Comparison of ENCODE assay signal across 12 cellular contexts in genomic region chr16:66580605-66581209, GRCh38. TPM values are rescaled to one million over a fixed set of nuclear protein-coding genes. Genes with fewer than 3 reads are reported as not detected.
DNase-seq lines count a peak whose midpoint lies in the region; ATAC-seq and TF ChIP-seq lines count a peak whose summit lies in the region.
"Had no signal": no experiment of that assay in that cellular context is flagged by ENCODE, and none has a peak within 500 bp of the region (broad histone marks: within the 10 kb centered on the region; RNA-seq: fewer than 3 reads in every experiment).

No MANE protein-coding gene starts in this region.

- POLR2A ChIA-PET in HEK293T (lab: Yijun Ruan, JAX) = interaction anchor here (1.1 to 1.4 kb wide), 2 partner anchors 28 to 32 kb away, joined by 3 read pairs; partner anchors contain the start of gene CKLF
- POLR2A ChIA-PET in activated CD8-positive, alpha-beta T cell treated with anti-CD3 and anti-CD28 coated beads, Interleukin-2, amount 10 ng/mL, durations not matched to agents 7 days and 5 days (lab: Charles Lee) = no interaction called here

- H3K4me1 Mint-ChIP-seq in activated CD8-positive, alpha-beta T cell treated with anti-CD3 and anti-CD28 coated beads, Interleukin-2, amount 10 ng/mL, durations not matched to agents 7 days and 5 days (ENCODE audit: low read depth) = peaks cover 18% of the 10 kb centered on the region

- H3K4me3 ChIP-seq in AG09309 (ENCODE audit: control insufficient read depth, low read depth, low read length) = no peak overlapping the region
- H3K4me3 ChIP-seq: esophagus squamous epithelium had no signal

- ATAC-seq in GM21390 (IDR thresholded peaks at IDR 0.05; ENCODE audit: unreplicated experiment) = no peak
- ATAC-seq in activated CD8-positive, alpha-beta T cell treated with anti-CD3 and anti-CD28 coated beads, Interleukin-2, amount 10 ng/mL, durations not matched to agents 7 days and 5 days = no peak
- no peak for ATAC-seq in GM21515 (IDR thresholded peaks at IDR 0.05; ENCODE audit: unreplicated experiment)

- H3K27me3 Mint-ChIP-seq in activated CD8-positive, alpha-beta T cell treated with anti-CD3 and anti-CD28 coated beads, Interleukin-2, amount 10 ng/mL, durations not matched to agents 7 days and 5 days (ENCODE audit: low read depth) = peaks cover 34% of the 10 kb centered on the region

- no peaks in the 10 kb centered on the region for H3K9me3 Mint-ChIP-seq in activated CD8-positive, alpha-beta T cell treated with anti-CD3 and anti-CD28 coated beads, Interleukin-2, amount 10 ng/mL, durations not matched to agents 7 days and 5 days (ENCODE audit: insufficient read depth)

- peaks cover 3% of the 10 kb centered on the region for H3K36me3 Mint-ChIP-seq in activated CD8-positive, alpha-beta T cell treated with anti-CD3 and anti-CD28 coated beads, Interleukin-2, amount 10 ng/mL, durations not matched to agents 7 days and 5 days (ENCODE audit: low read depth)

- CTCF ChIA-PET in HEK293T (lab: Yijun Ruan, JAX) = no interaction called here
- CTCF ChIA-PET in activated CD8-positive, alpha-beta T cell treated with anti-CD3 and anti-CD28 coated beads, Interleukin-2, amount 10 ng/mL, durations not matched to agents 7 days and 5 days (lab: Charles Lee) = interaction anchor here (1.1 to 3.5 kb wide), 5 partner anchors 9 to 70 kb away, joined by 3 to 26 read pairs (median 11); no protein-coding TSS in a partner anchor

- in situ Hi-C loops in GM13976 (cut with MboI; ENCODE audit: low sequenced_read_pairs, unreplicated experiment) = loop anchor here (10.0 kb wide), 1 partner anchor 166 kb away; no protein-coding TSS in a partner anchor

- TF ChIP-seq CTCF in AG09309 (IDR thresholded peaks at IDR 0.05; ENCODE audit: control insufficient read depth, insufficient read depth, low read depth, low read length, missing control alignments) = peak; percentile 42
- no peak for TF ChIP-seq CTCF in GM13976 (IDR thresholded peaks at IDR 0.05; ENCODE audit: borderline replicate concordance, control extremely low read depth, extremely low read depth, insufficient read depth, missing control alignments)

- H3K4me3 Mint-ChIP-seq in activated CD8-positive, alpha-beta T cell treated with anti-CD3 and anti-CD28 coated beads, Interleukin-2, amount 10 ng/mL, durations not matched to agents 7 days and 5 days = no peak overlapping the region

- DNase-seq in AG09309 (ENCODE audit: low read depth) (peak; percentile 57), HEK293T (ENCODE audit: extremely low spot score) (peak; percentile 34), astrocyte of the hippocampus (ENCODE audit: low read depth, low spot score) (peak; percentile 75), kidney tubule cell (ENCODE audit: low spot score) (peak; percentile 71), GM13976 (ENCODE audit: low spot score) (no peak)
- no peak for DNase-seq in activated CD8-positive, alpha-beta T cell treated with anti-CD3 and anti-CD28 coated beads, Interleukin-2, amount 10 ng/mL, durations not matched to agents 7 days and 5 days
- DNase-seq: esophagus squamous epithelium, GDM1, NCI-H2227 treated with DMSO at 0.1 percent for 48 hours, T-helper 9 cell had no signal

- no peak overlapping the region for H3K27ac Mint-ChIP-seq in activated CD8-positive, alpha-beta T cell treated with anti-CD3 and anti-CD28 coated beads, Interleukin-2, amount 10 ng/mL, durations not matched to agents 7 days and 5 days

TF ChIP-seq in HEK293T, 16 proteins besides CTCF, POLR2A, EP300 and RAD21:
- TF ChIP-seq NFRKB (IDR thresholded peaks at IDR 0.05) = no peak
- TF ChIP-seq ARNT (IDR thresholded peaks at IDR 0.05) = no peak
- no peak for TF ChIP-seq HDGF (IDR thresholded peaks at IDR 0.05; ENCODE audit: borderline replicate concordance)
- no peak for TF ChIP-seq FOXK2 (IDR thresholded peaks at IDR 0.05)
- TF ChIP-seq, protein P1, sequence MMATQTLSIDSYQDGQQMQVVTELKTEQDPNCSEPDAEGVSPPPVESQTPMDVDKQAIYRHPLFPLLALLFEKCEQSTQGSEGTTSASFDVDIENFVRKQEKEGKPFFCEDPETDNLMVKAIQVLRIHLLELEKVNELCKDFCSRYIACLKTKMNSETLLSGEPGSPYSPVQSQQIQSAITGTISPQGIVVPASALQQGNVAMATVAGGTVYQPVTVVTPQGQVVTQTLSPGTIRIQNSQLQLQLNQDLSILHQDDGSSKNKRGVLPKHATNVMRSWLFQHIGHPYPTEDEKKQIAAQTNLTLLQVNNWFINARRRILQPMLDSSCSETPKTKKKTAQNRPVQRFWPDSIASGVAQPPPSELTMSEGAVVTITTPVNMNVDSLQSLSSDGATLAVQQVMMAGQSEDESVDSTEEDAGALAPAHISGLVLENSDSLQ (IDR thresholded peaks at IDR 0.05) = peak; percentile 37; the same call in 1 of the 2 replicates
- TF ChIP-seq LEF1 (IDR thresholded peaks at IDR 0.05; ENCODE audit: borderline replicate concordance) = no peak
- no peak for TF ChIP-seq FOXA1 (IDR thresholded peaks at IDR 0.05)
TF ChIP-seq in HEK293T: peak in this region for 1.

RNA-seq across cellular contexts. Expression of gene CMTM2, which starts 1.4 kb away (rescaled TPM):
- under 1 TPM; 0.68 to 0.82 TPM for total RNA-seq in activated CD8-positive, alpha-beta T cell treated with anti-CD3 and anti-CD28 coated beads, Interleukin-2, amount 10 ng/mL, durations not matched to agents 7 days and 5 days
- total RNA-seq: esophagus squamous epithelium had no signal

RNA-seq across cellular contexts. Expression of gene CMTM1, which starts 14.5 kb away (rescaled TPM):
- 10 to 100 TPM; 13.6 to 15.0 TPM for total RNA-seq in activated CD8-positive, alpha-beta T cell treated with anti-CD3 and anti-CD28 coated beads, Interleukin-2, amount 10 ng/mL, durations not matched to agents 7 days and 5 days

RNA-seq across cellular contexts. Expression of gene CMTM3, which starts 23.8 kb away (rescaled TPM):
- total RNA-seq in activated CD8-positive, alpha-beta T cell treated with anti-CD3 and anti-CD28 coated beads, Interleukin-2, amount 10 ng/mL, durations not matched to agents 7 days and 5 days = 100 to 1,000 TPM; 102 to 104 TPM

RNA-seq across cellular contexts. Expression of gene CKLF, which starts 28.3 kb away (rescaled TPM):
- total RNA-seq in activated CD8-positive, alpha-beta T cell treated with anti-CD3 and anti-CD28 coated beads, Interleukin-2, amount 10 ng/mL, durations not matched to agents 7 days and 5 days = 100 to 1,000 TPM; 137 to 139 TPM

RNA-seq across cellular contexts. Expression of gene TK2, which starts 30.8 kb away (rescaled TPM):
- 1 to 10 TPM; 5.7 to 6.4 TPM for total RNA-seq in activated CD8-positive, alpha-beta T cell treated with anti-CD3 and anti-CD28 coated beads, Interleukin-2, amount 10 ng/mL, durations not matched to agents 7 days and 5 days

Comparison
In these comparisons a context has a peak if more than half of its experiments do, and no peak if none do; other contexts are left out.
1. DNase-seq: peak in AG09309 (single experiment), HEK293T (single experiment), astrocyte of the hippocampus (single experiment) and kidney tubule cell (single experiment); none in activated CD8-positive, alpha-beta T cell treated with anti-CD3 and anti-CD28 coated beads, Interleukin-2, amount 10 ng/mL, durations not matched to agents 7 days and 5 days (single experiment) and GM13976 (single experiment).